ENCODE assay signal across 22 cellular contexts in the genomic region with DNA sequence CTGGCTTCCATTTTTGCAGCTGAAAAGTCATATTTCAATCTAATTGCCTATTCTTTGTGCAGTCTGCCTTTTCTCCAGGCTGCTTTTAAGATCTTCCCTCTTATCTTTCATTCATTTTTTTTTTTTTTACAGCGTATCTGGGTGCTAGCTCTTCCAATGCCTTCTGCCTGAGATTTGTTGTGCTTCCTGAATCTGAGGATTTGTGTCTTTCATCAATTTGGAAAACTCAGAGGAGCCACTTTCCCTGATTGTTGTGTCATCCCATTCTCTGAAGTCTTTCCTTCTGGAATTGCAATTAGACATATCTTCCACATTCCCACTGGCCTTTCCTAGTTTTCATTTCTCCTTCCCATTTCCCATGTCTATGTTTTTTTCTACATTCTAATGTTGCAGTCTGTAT. TPM values are rescaled to one million over a fixed set of nuclear protein-coding genes. Genes with fewer than 3 reads are reported as not detected.
A peak's percentile ranks its signal among the peaks of the same experiment; 100 is the strongest.
DNase-seq lines count a peak whose midpoint lies in the region; ATAC-seq, FAIRE-seq and TF ChIP-seq lines count a peak whose summit lies in the region.
"Had no signal": no experiment of that assay in that cellular context is flagged by ENCODE, and none has a peak within 500 bp of the region (broad histone marks: within the 10 kb centered on the region; RNA-seq: fewer than 3 reads in every experiment).

No MANE protein-coding gene starts in this region.

- H3K27me3 ChIP-seq in CD8-positive, alpha-beta T cell (ENCODE audit: insufficient read depth, low read length) = no peaks in the 10 kb centered on the region
- no peaks in the 10 kb centered on the region for H3K27me3 ChIP-seq in gastrocnemius medialis
- H3K27me3 ChIP-seq: heart right ventricle, SJSA1, thyroid gland had no signal

- CTCF ChIA-PET in CD8-positive, alpha-beta T cell (lab: Charles Lee) = interaction anchor here (0.7 to 3.7 kb wide), 4 partner anchors 18 to 195 kb away, joined by 3 to 31 read pairs (median 10); partner anchors contain the start of gene ACKR3

- POLR2A ChIA-PET in CD8-positive, alpha-beta T cell (lab: Charles Lee) = interaction anchor here (2.0 to 5.0 kb wide), 2 partner anchors 11 to 18 kb away, joined by 4 to 41 read pairs; no protein-coding TSS in a partner anchor

- H3K36me3 Mint-ChIP-seq in T-helper 2 cell treated with Interferon-gamma antibody and Interleukin-4, amounts not matched to agents 5 μg/mL and 100 μg/mL, for 36 hours (ENCODE audit: low read depth) = peaks cover 58% of the 10 kb centered on the region
- peaks cover 15% of the 10 kb centered on the region for H3K36me3 Mint-ChIP-seq in CD8-positive, alpha-beta T cell
- peaks cover 12% of the 10 kb centered on the region for H3K36me3 Mint-ChIP-seq in activated T-helper 1 cell treated with anti-CD3 and anti-CD28 coated beads, Interleukin-12 subunit alpha, Interleukin-12 subunit beta, Interleukin-2, Interleukin-4 antibody, amounts not matched to agents 30 ng/mL and 10 ng/mL and 1 ng/mL, durations not matched to agents 14 hours and 24 hours and 36 hours (ENCODE audit: low read depth)
- H3K36me3 Mint-ChIP-seq in naive B cell = no peaks in the 10 kb centered on the region

- intact Hi-C loops in CD8-positive, alpha-beta T cell (cut with DNase I, micrococcal nuclease) = loop anchor here (2.0 to 5.0 kb wide), 4 partner anchors 13 to 35 kb away; partner anchors contain the start of gene ACKR3 (in 1 of the 2)
- intact Hi-C loops in activated T-helper 1 cell treated with anti-CD3 and anti-CD28 coated beads, Interleukin-12 subunit alpha, Interleukin-12 subunit beta, Interleukin-2, Interleukin-4 antibody, amounts not matched to agents 30 ng/mL and 10 ng/mL and 1 ng/mL, durations not matched to agents 14 hours and 24 hours and 36 hours (cut with micrococcal nuclease) = loop anchor here (2.0 kb wide), 1 partner anchor 35 kb away; no protein-coding TSS in a partner anchor
- intact Hi-C loops in gastrocnemius medialis (cut with DNase I; ENCODE audit: low total_unique reads) = no loop called here

- no peak for ATAC-seq in CD8-positive, alpha-beta T cell
- ATAC-seq in naive B cell (ENCODE audit: low read depth in 2 of 2) (no peak), gastrocnemius medialis (no peak), GM21737 (IDR thresholded peaks at IDR 0.05; ENCODE audit: unreplicated experiment) (no peak)
- ATAC-seq: heart right ventricle had no signal

- peaks cover 79% of the 10 kb centered on the region for H3K4me1 ChIP-seq in CD8-positive, alpha-beta T cell (ENCODE audit: insufficient read depth, low read length)
- H3K4me1 ChIP-seq in gastrocnemius medialis = no peaks in the 10 kb centered on the region
- H3K4me1 ChIP-seq: SJSA1, thyroid gland had no signal

- no peak for DNase-seq in T-helper 2 cell treated with Interferon-gamma antibody and Interleukin-4, amounts not matched to agents 5 μg/mL and 100 μg/mL, for 36 hours (ENCODE audit: low spot score)
- DNase-seq in T-helper 2 cell = no peak
- no peak for DNase-seq in CD8-positive, alpha-beta T cell
- no peak for DNase-seq in activated T-helper 1 cell treated with anti-CD3 and anti-CD28 coated beads, Interleukin-12 subunit alpha, Interleukin-12 subunit beta, Interleukin-2, Interleukin-4 antibody, amounts not matched to agents 30 ng/mL and 10 ng/mL and 1 ng/mL, durations not matched to agents 14 hours and 24 hours and 36 hours (ENCODE audit: low spot score)
- DNase-seq in naive B cell = no peak
- no peak for DNase-seq in gastrocnemius medialis
- no peak for DNase-seq in GM12892 (ENCODE audit: insufficient read length)
- DNase-seq: 8988T; activated CD4-positive, alpha-beta T cell treated with anti-CD3 and anti-CD28 coated beads for 48 hours; activated effector memory CD4-positive, alpha-beta T cell treated with Interleukin-2 at 50 U/mL for 16 hours; heart right ventricle; NCI-H1436; NCI-H2171; NCI-H774; stimulated activated CD4-positive, alpha-beta T cell treated with anti-CD3 and anti-CD28 coated beads, Interleukin-12 subunit alpha, Interleukin-12 subunit beta, amount 100 ng/mL, for 4 hours; T1000; thyroid gland had no signal

- peaks cover 84% of the 10 kb centered on the region for H3K4me1 Mint-ChIP-seq in T-helper 2 cell treated with Interferon-gamma antibody and Interleukin-4, amounts not matched to agents 5 μg/mL and 100 μg/mL, for 36 hours (ENCODE audit: low read depth)
- H3K4me1 Mint-ChIP-seq in CD8-positive, alpha-beta T cell (ENCODE audit: low read depth) = peaks cover 93% of the 10 kb centered on the region
- peaks cover 85% of the 10 kb centered on the region for H3K4me1 Mint-ChIP-seq in activated T-helper 1 cell treated with anti-CD3 and anti-CD28 coated beads, Interleukin-12 subunit alpha, Interleukin-12 subunit beta, Interleukin-2, Interleukin-4 antibody, amounts not matched to agents 30 ng/mL and 10 ng/mL and 1 ng/mL, durations not matched to agents 14 hours and 24 hours and 36 hours (ENCODE audit: low read depth)
- peaks cover 67 to 95% (median 78%) of the 10 kb centered on the region in 3 donors for H3K4me1 Mint-ChIP-seq in naive B cell

- H3K27ac Mint-ChIP-seq in T-helper 2 cell treated with Interferon-gamma antibody and Interleukin-4, amounts not matched to agents 5 μg/mL and 100 μg/mL, for 36 hours = peak overlapping the region; percentile 90
- H3K27ac Mint-ChIP-seq in CD8-positive, alpha-beta T cell = peak overlapping the region; percentile 87
- peak overlapping the region; percentile 80 for H3K27ac Mint-ChIP-seq in activated T-helper 1 cell treated with anti-CD3 and anti-CD28 coated beads, Interleukin-12 subunit alpha, Interleukin-12 subunit beta, Interleukin-2, Interleukin-4 antibody, amounts not matched to agents 30 ng/mL and 10 ng/mL and 1 ng/mL, durations not matched to agents 14 hours and 24 hours and 36 hours
- H3K27ac Mint-ChIP-seq in naive B cell = peak overlapping the region; percentile 76 to 99 (median 88)

- no peak for FAIRE-seq in GM12892 (lab: Jason Lieb, UNC)
- FAIRE-seq: colon, HTR-8/SVneo had no signal

- no peaks in the 10 kb centered on the region for H3K36me3 ChIP-seq in CD8-positive, alpha-beta T cell (ENCODE audit: insufficient read depth, low read length)
- H3K36me3 ChIP-seq in gastrocnemius medialis = no peaks in the 10 kb centered on the region
- H3K36me3 ChIP-seq: heart right ventricle, SJSA1, thyroid gland had no signal

- TF ChIP-seq POLR2A in gastrocnemius medialis (IDR thresholded peaks at IDR 0.05) (no peak), GM12892 (IDR thresholded peaks at IDR 0.05; ENCODE audit: low read depth, low read length) (no peak)

- no peak overlapping the region for H3K27ac ChIP-seq in CD8-positive, alpha-beta T cell (ENCODE audit: low read depth, low read length)
- no peak overlapping the region for H3K27ac ChIP-seq in gastrocnemius medialis
- H3K27ac ChIP-seq: SJSA1, thyroid gland had no signal

- in situ Hi-C loops in gastrocnemius medialis (cut with MboI; ENCODE audit: low sequenced_read_pairs in 4 of 4) = no loop called here

- no peak overlapping the region for H3K4me3 ChIP-seq in CD8-positive, alpha-beta T cell (ENCODE audit: low read depth, low read length)
- H3K4me3 ChIP-seq in gastrocnemius medialis = no peak overlapping the region
- H3K4me3 ChIP-seq: heart right ventricle, SJSA1, thyroid gland had no signal

- H3K9me3 Mint-ChIP-seq in T-helper 2 cell treated with Interferon-gamma antibody and Interleukin-4, amounts not matched to agents 5 μg/mL and 100 μg/mL, for 36 hours = peaks cover 16% of the 10 kb centered on the region
- H3K9me3 Mint-ChIP-seq in CD8-positive, alpha-beta T cell = no peaks in the 10 kb centered on the region
- peaks cover 4% of the 10 kb centered on the region for H3K9me3 Mint-ChIP-seq in activated T-helper 1 cell treated with anti-CD3 and anti-CD28 coated beads, Interleukin-12 subunit alpha, Interleukin-12 subunit beta, Interleukin-2, Interleukin-4 antibody, amounts not matched to agents 30 ng/mL and 10 ng/mL and 1 ng/mL, durations not matched to agents 14 hours and 24 hours and 36 hours
- H3K9me3 Mint-ChIP-seq in naive B cell = no peaks in the 10 kb centered on the region

- peak overlapping the region; percentile 71 for H3K4me3 Mint-ChIP-seq in T-helper 2 cell treated with Interferon-gamma antibody and Interleukin-4, amounts not matched to agents 5 μg/mL and 100 μg/mL, for 36 hours
- H3K4me3 Mint-ChIP-seq in CD8-positive, alpha-beta T cell = peak overlapping the region; percentile 15
- peak overlapping the region; percentile 3 for H3K4me3 Mint-ChIP-seq in activated T-helper 1 cell treated with anti-CD3 and anti-CD28 coated beads, Interleukin-12 subunit alpha, Interleukin-12 subunit beta, Interleukin-2, Interleukin-4 antibody, amounts not matched to agents 30 ng/mL and 10 ng/mL and 1 ng/mL, durations not matched to agents 14 hours and 24 hours and 36 hours
- H3K4me3 Mint-ChIP-seq in naive B cell = peak overlapping the region in 3 of 8 donors; percentile 44 to 86 (median 66)
- H3K4me3 Mint-ChIP-seq: neural crest cell had no signal

- no peak for TF ChIP-seq CTCF in CD8-positive, alpha-beta T cell (IDR thresholded peaks at IDR 0.05)
- no peak for TF ChIP-seq CTCF in gastrocnemius medialis (IDR thresholded peaks at IDR 0.05 in 4 of 5, conservative IDR thresholded peaks at IDR 0.05 in 1 of 5)

- H3K9me3 ChIP-seq in CD8-positive, alpha-beta T cell (ENCODE audit: low read length) = no peaks in the 10 kb centered on the region
- H3K9me3 ChIP-seq in gastrocnemius medialis = no peaks in the 10 kb centered on the region
- H3K9me3 ChIP-seq: SJSA1, thyroid gland had no signal

- H3K27me3 Mint-ChIP-seq in T-helper 2 cell treated with Interferon-gamma antibody and Interleukin-4, amounts not matched to agents 5 μg/mL and 100 μg/mL, for 36 hours (ENCODE audit: low read depth) = no peaks in the 10 kb centered on the region
- H3K27me3 Mint-ChIP-seq in CD8-positive, alpha-beta T cell (ENCODE audit: low read depth) = no peaks in the 10 kb centered on the region
- H3K27me3 Mint-ChIP-seq in activated T-helper 1 cell treated with anti-CD3 and anti-CD28 coated beads, Interleukin-12 subunit alpha, Interleukin-12 subunit beta, Interleukin-2, Interleukin-4 antibody, amounts not matched to agents 30 ng/mL and 10 ng/mL and 1 ng/mL, durations not matched to agents 14 hours and 24 hours and 36 hours (ENCODE audit: insufficient read depth) = no peaks in the 10 kb centered on the region
- no peaks in the 10 kb centered on the region for H3K27me3 Mint-ChIP-seq in naive B cell

RNA-seq across cellular contexts. Expression of gene ACKR3, which starts 21.9 kb away (rescaled TPM):
- total RNA-seq in CD8-positive, alpha-beta T cell = 1 to 10 TPM in 1 of 2 experiments, under 1 TPM in 1; 0.50 to 2.0 TPM
- total RNA-seq in activated T-helper 1 cell treated with anti-CD3 and anti-CD28 coated beads, Interleukin-12 subunit alpha, Interleukin-12 subunit beta, Interleukin-2, Interleukin-4 antibody, amounts not matched to agents 30 ng/mL and 10 ng/mL and 1 ng/mL, durations not matched to agents 14 hours and 24 hours and 36 hours = 0.42 and 0.65 TPM in 2 replicates
- 1 to 10 TPM in 5 of 6 donors, under 1 TPM in 1; 0.28 to 3.4 (median 2.0) TPM for polyA plus RNA-seq in naive B cell (ENCODE audit: low read depth in 6 of 6)
- total RNA-seq in gastrocnemius medialis = 10 to 100 TPM in 2 of 4 donors, 1 to 10 TPM in 2; 7.1 to 55.0 (median 15.2) TPM
- polyA plus RNA-seq in GM12892 (2012; ENCODE audit: missing spikeins) = 8.4 TPM
